In genomic region chr2:73821227-73821626, GRCh38 we compare ENCODE assay signal across 8 cellular contexts. TPM values are rescaled to one million over a fixed set of nuclear protein-coding genes. Genes with fewer than 3 reads are reported as not detected.
DNase-seq lines count a peak whose midpoint lies in the region; ATAC-seq and TF ChIP-seq lines count a peak whose summit lies in the region.

No MANE protein-coding gene starts in this region.

- peak; percentile 11 for DNase-seq in activated naive CD4-positive, alpha-beta T cell treated with Interleukin-2 at 50 U/mL for 16 hours
- DNase-seq in activated naive CD4-positive, alpha-beta T cell (lab: John Stamatoyannopoulos, UW), result no peak
- peak; percentile 42 for DNase-seq in stimulated activated naive B cell treated with anti-CD40 and anti-IgM and Interleukin-4, amounts not matched to agents 10 μg/mL and 1 μg/mL and 100 μg/mL, for 72 hours
- DNase-seq in foreskin melanocyte, result no peak
- no peak for DNase-seq in mesothelial cell of epicardium (ENCODE audit: low spot score in 2 of 2, unreplicated experiment in 2 of 2)
- DNase-seq in NCI-H446 treated with DMSO at 0.1 percent for 48 hours (lab: John Stamatoyannopoulos, UW), result no peak

- H3K27me3 Mint-ChIP-seq in stimulated activated naive B cell treated with anti-CD40 and anti-IgM and Interleukin-4, amounts not matched to agents 10 μg/mL and 1 μg/mL and 100 μg/mL, for 72 hours, result peaks cover 6 to 14% of the 10 kb centered on the region in 2 donors
- H3K27me3 Mint-ChIP-seq in mesothelial cell of epicardium (ENCODE audit: low read depth), result peaks cover 53% of the 10 kb centered on the region

- TF ChIP-seq CTCF in mesothelial cell of epicardium (IDR thresholded peaks at IDR 0.05; ENCODE audit: unreplicated experiment), result no peak

- H3K4me3 Mint-ChIP-seq in stimulated activated naive B cell treated with anti-CD40 and anti-IgM and Interleukin-4, amounts not matched to agents 10 μg/mL and 1 μg/mL and 100 μg/mL, for 72 hours, result peak overlapping the region; percentile 47 to 51
- no peak overlapping the region for H3K4me3 Mint-ChIP-seq in mesothelial cell of epicardium

- peaks cover 23 to 32% of the 10 kb centered on the region in 2 donors for H3K4me1 Mint-ChIP-seq in stimulated activated naive B cell treated with anti-CD40 and anti-IgM and Interleukin-4, amounts not matched to agents 10 μg/mL and 1 μg/mL and 100 μg/mL, for 72 hours
- no peaks in the 10 kb centered on the region for H3K4me1 Mint-ChIP-seq in mesothelial cell of epicardium

- ATAC-seq in GM21717 (IDR thresholded peaks at IDR 0.05; ENCODE audit: unreplicated experiment), result peak; percentile 71
- peak; percentile 71 for ATAC-seq in HG03439 (IDR thresholded peaks at IDR 0.05; ENCODE audit: unreplicated experiment)
- ATAC-seq in stimulated activated naive B cell treated with anti-CD40 and anti-IgM and Interleukin-4, amounts not matched to agents 10 μg/mL and 1 μg/mL and 100 μg/mL, for 72 hours (replicated peaks), result peak; percentile 91 to 92

- no peaks in the 10 kb centered on the region for H3K9me3 Mint-ChIP-seq in stimulated activated naive B cell treated with anti-CD40 and anti-IgM and Interleukin-4, amounts not matched to agents 10 μg/mL and 1 μg/mL and 100 μg/mL, for 72 hours
- H3K9me3 Mint-ChIP-seq in mesothelial cell of epicardium, result no peaks in the 10 kb centered on the region

- H3K27ac Mint-ChIP-seq in stimulated activated naive B cell treated with anti-CD40 and anti-IgM and Interleukin-4, amounts not matched to agents 10 μg/mL and 1 μg/mL and 100 μg/mL, for 72 hours, result peak overlapping the region; percentile 95
- no peak overlapping the region for H3K27ac Mint-ChIP-seq in mesothelial cell of epicardium

- no peaks in the 10 kb centered on the region for H3K36me3 Mint-ChIP-seq in stimulated activated naive B cell treated with anti-CD40 and anti-IgM and Interleukin-4, amounts not matched to agents 10 μg/mL and 1 μg/mL and 100 μg/mL, for 72 hours
- H3K36me3 Mint-ChIP-seq in mesothelial cell of epicardium, result no peaks in the 10 kb centered on the region

RNA-seq across cellular contexts. Expression of gene STAMBP, which starts 7.5 kb away (rescaled TPM):
- total RNA-seq in mesothelial cell of epicardium, result 33.2 to 36.6 TPM (median 34.5 TPM) in 3 replicates

RNA-seq across cellular contexts. Expression of gene C2orf78, which starts 37.2 kb away (rescaled TPM):
- total RNA-seq in mesothelial cell of epicardium, result not detected in 3 replicates

RNA-seq across cellular contexts. Expression of gene DUSP11, which starts 41.3 kb away (rescaled TPM):
- 23.0 to 25.5 TPM (median 24.3 TPM) in 3 replicates for total RNA-seq in mesothelial cell of epicardium

Comparison
In these comparisons a context has a peak if more than half of its experiments do, and no peak if none do; other contexts are left out.
1. DNase-seq: peak in activated naive CD4-positive, alpha-beta T cell treated with Interleukin-2 at 50 U/mL for 16 hours (single experiment) and stimulated activated naive B cell treated with anti-CD40 and anti-IgM and Interleukin-4, amounts not matched to agents 10 μg/mL and 1 μg/mL and 100 μg/mL, for 72 hours (single experiment); none in activated naive CD4-positive, alpha-beta T cell (0 of 4), foreskin melanocyte (single experiment), mesothelial cell of epicardium (0 of 2) and NCI-H446 treated with DMSO at 0.1 percent for 48 hours (single experiment).
2. Peak in every context shown above with its lines, with median percentiles within 50 percentile points of each other: ATAC-seq.